ENCODE assay signal across 36 cellular contexts in the genomic region with DNA sequence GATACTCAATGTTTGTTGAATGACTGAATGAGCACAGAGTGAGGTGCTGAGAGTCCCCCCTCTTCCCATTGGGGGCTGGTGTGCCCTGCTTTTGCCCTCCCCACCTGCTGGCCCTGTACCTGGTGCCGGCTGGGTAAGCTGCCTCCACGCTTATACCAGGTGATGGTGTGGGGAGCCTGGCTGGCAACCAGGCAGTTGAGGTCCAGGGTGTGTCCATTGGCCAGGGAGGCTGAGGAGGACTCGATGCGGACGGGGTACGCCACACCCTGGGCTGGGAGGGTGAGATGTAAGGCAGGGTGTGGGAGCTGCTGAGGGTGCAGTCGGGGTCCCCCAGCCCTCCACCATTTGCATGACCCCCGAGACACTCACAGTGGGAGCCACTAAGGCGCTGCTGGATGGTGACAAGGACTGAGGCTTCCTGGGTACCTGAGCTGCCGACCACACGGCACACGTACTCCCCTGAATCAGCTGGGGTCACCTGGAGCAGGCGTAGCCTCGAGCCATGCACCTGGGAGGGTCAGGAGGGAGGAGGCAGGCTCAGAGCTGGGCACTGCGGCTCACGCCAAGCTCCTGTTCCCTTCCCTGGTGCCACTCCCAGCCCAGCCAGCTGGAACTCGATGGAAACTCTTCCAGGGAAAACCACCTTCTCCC. TPM values are rescaled to one million over a fixed set of nuclear protein-coding genes. Genes with fewer than 3 reads are reported as not detected.
"Had no signal": no experiment of that assay in that cellular context is flagged by ENCODE, and none has a peak within 500 bp of the region (broad histone marks: within the 10 kb centered on the region; RNA-seq: fewer than 3 reads in every experiment).

No MANE protein-coding gene starts in this region.

- H3K4me1 ChIP-seq: adrenal gland, body of pancreas, esophagus squamous epithelium had no signal

- H3K27ac ChIP-seq: adrenal gland, body of pancreas, epithelial cell of prostate, esophagus squamous epithelium, WERI-Rb-1 had no signal

- DNase-seq: activated B cell treated with CpG ODN at 0.5 μM for 24 hours; activated CD4-positive, alpha-beta T cell treated with anti-CD3 and anti-CD28 coated beads for 48 hours; activated CD4-positive, alpha-beta T cell treated with anti-CD3 and anti-CD28 coated beads, Interleukin-2, amount 50 U/mL, for 1 hour; activated CD4-positive, alpha-beta T cell treated with anti-CD3 and anti-CD28 coated beads, Interleukin-2, amount 50 U/mL, for 48 hours; activated CD8-positive, alpha-beta memory T cell treated with anti-CD3 and anti-CD28 coated beads, Interleukin-2, amount 10 ng/mL, durations not matched to agents 7 days and 5 days; activated CD8-positive, alpha-beta memory T cell treated with anti-CD3 and anti-CD28 coated beads, Interleukin-2, amount 50 U/mL, for 4 hours; activated CD8-positive, alpha-beta T cell treated with anti-CD3 and anti-CD28 coated beads, Interleukin-2, amount 10 ng/mL, durations not matched to agents 7 days and 5 days; activated effector memory CD4-positive, alpha-beta T cell treated with anti-CD3 and anti-CD28 coated beads, Interleukin-2, amount 50 U/mL, for 16 hours; activated naive CD4-positive, alpha-beta T cell treated with anti-CD3 and anti-CD28 coated beads for 36 hours; activated naive CD8-positive, alpha-beta T cell treated with anti-CD3 and anti-CD28 coated beads for 36 hours; activated naive CD8-positive, alpha-beta T cell treated with anti-CD3 and anti-CD28 coated beads, Interleukin-2, amount 50 U/mL, for 24 hours; activated T-cell treated with anti-CD3 and anti-CD28 coated beads, Interleukin-2, amount 50 U/mL, for 1 hour; activated T-cell treated with anti-CD3 and anti-CD28 coated beads, Interleukin-2, amount 50 U/mL, for 48 hours; adrenal gland; amygdala; aorta; body of pancreas; caudate nucleus; cortex of kidney; dermis blood vessel endothelial cell; effector CD4-positive, alpha-beta T cell; effector memory CD8-positive, alpha-beta T cell; esophagus squamous epithelium; foreskin melanocyte; T-helper 1 cell; T-helper 17 cell; T1000; WERI-Rb-1 had no signal

- H3K9me3 ChIP-seq: adrenal gland, body of pancreas, esophagus squamous epithelium had no signal

- H3K4me3 ChIP-seq: adrenal gland, body of pancreas, esophagus squamous epithelium had no signal

- ATAC-seq: activated CD4-positive, CD25-positive, alpha-beta regulatory T cell treated with anti-CD3 and anti-CD28 coated beads, Interleukin-2, amount 50 U/mL, for 24 hours; activated CD8-positive, alpha-beta memory T cell treated with anti-CD3 and anti-CD28 coated beads, Interleukin-2, amount 10 ng/mL, durations not matched to agents 7 days and 5 days; activated CD8-positive, alpha-beta T cell treated with anti-CD3 and anti-CD28 coated beads, Interleukin-2, amount 10 ng/mL, durations not matched to agents 7 days and 5 days; activated naive CD8-positive, alpha-beta T cell treated with anti-CD3 and anti-CD28 coated beads, Interleukin-2, amount 50 U/mL, for 24 hours; body of pancreas; effector memory CD8-positive, alpha-beta T cell; T-helper 17 cell had no signal

- H3K27me3 ChIP-seq: adrenal gland, body of pancreas, esophagus squamous epithelium had no signal

- FAIRE-seq: colon had no signal

RNA-seq across cellular contexts. Expression of a gene that starts 36.6 kb away (rescaled TPM):
- total RNA-seq: activated CD8-positive, alpha-beta memory T cell treated with anti-CD3 and anti-CD28 coated beads for 36 hours; activated CD8-positive, alpha-beta memory T cell treated with anti-CD3 and anti-CD28 coated beads, Interleukin-2, amount 10 ng/mL, durations not matched to agents 7 days and 5 days; activated CD8-positive, alpha-beta T cell treated with anti-CD3 and anti-CD28 coated beads, Interleukin-2, amount 10 ng/mL, durations not matched to agents 7 days and 5 days; activated naive CD4-positive, alpha-beta T cell treated with anti-CD3 and anti-CD28 coated beads for 36 hours; activated T-helper 1 cell treated with anti-CD3 and anti-CD28 coated beads, Interleukin-12 subunit alpha, Interleukin-12 subunit beta, Interleukin-2, Interleukin-4 antibody, amounts not matched to agents 30 ng/mL and 10 ng/mL and 1 ng/mL, durations not matched to agents 14 hours and 24 hours and 36 hours; activated T-helper 2 cell treated with anti-CD3 and anti-CD28 coated beads, Interferon-gamma antibody, Interleukin-2, Interleukin-4, amounts not matched to agents 10 μg/mL and 5 μg/mL and 100 μg/mL, durations not matched to agents 14 hours and 24 hours and 36 hours; esophagus squamous epithelium; fibroblast of lung; fibroblast of villous mesenchyme; T-helper 17 cell had no signal
- polyA plus RNA-seq: fibroblast of lung had no signal
